Comparison of ENCODE assay signal across 9 cellular contexts in genomic region chr10:121926157-121926556, GRCh38. TPM values are rescaled to one million over a fixed set of nuclear protein-coding genes. Genes with fewer than 3 reads are reported as not detected.
A peak's percentile ranks its signal among the peaks of the same experiment; 100 is the strongest.
DNase-seq lines count a peak whose midpoint lies in the region; ATAC-seq and TF ChIP-seq lines count a peak whose summit lies in the region.
"Had no signal": no experiment of that assay in that cellular context is flagged by ENCODE, and none has a peak within 500 bp of the region (broad histone marks: within the 10 kb centered on the region; RNA-seq: fewer than 3 reads in every experiment).

No MANE protein-coding gene starts in this region.

- no peak overlapping the region for H3K23ac ChIP-seq in trophoblast cell (ENCODE audit: low read length)

- H2AFZ ChIP-seq in GM23248: peak overlapping the region; percentile 95
- peak overlapping the region; percentile 82; the same call in 1 of the 2 replicates for H2AFZ ChIP-seq in OCI-LY7 (ENCODE audit: low read length)
- no peak overlapping the region for H2AFZ ChIP-seq in trophoblast cell (ENCODE audit: insufficient read depth, low read length, poor library complexity)

- H3K79me2 ChIP-seq in GM23248 (ENCODE audit: insufficient read depth) (peaks cover 61% of the 10 kb centered on the region), OCI-LY7 (ENCODE audit: insufficient read depth, low read depth, low read length) (peaks cover 60% of the 10 kb centered on the region), trophoblast cell (ENCODE audit: control insufficient read depth, insufficient read depth, low read length, poor library complexity) (peaks cover 9% of the 10 kb centered on the region)

- no peak overlapping the region for H2BK12ac ChIP-seq in trophoblast cell (ENCODE audit: low read length)

- peaks cover 12% of the 10 kb centered on the region for H3K79me1 ChIP-seq in trophoblast cell (ENCODE audit: low read length)

- peaks cover 21% of the 10 kb centered on the region for H3K4me1 Mint-ChIP-seq in activated naive CD4-positive, alpha-beta T cell treated with anti-CD3 and anti-CD28 coated beads for 36 hours (ENCODE audit: low read depth)

- DNase-seq in GM23248: peak; percentile 20
- DNase-seq in OCI-LY7 (ENCODE audit: low spot score): no peak
- DNase-seq in epithelial cell of proximal tubule (ENCODE audit: low read depth): no peak
- DNase-seq in trophoblast cell: no peak
- no peak for DNase-seq in GM10266 (ENCODE audit: extremely low spot score)
- no peak for DNase-seq in activated naive CD4-positive, alpha-beta T cell treated with anti-CD3 and anti-CD28 coated beads for 36 hours
- no peak for DNase-seq in NCI-H146 (lab: John Stamatoyannopoulos, UW)
- DNase-seq: H7 had no signal

- H3F3A ChIP-seq in GM23248 (ENCODE audit: insufficient read depth): peaks cover 11% of the 10 kb centered on the region

- ATAC-seq in HG02884 (IDR thresholded peaks at IDR 0.05; ENCODE audit: unreplicated experiment): no peak

- no peak overlapping the region for H3K18ac ChIP-seq in trophoblast cell (ENCODE audit: low read length)

- H2AK5ac ChIP-seq in trophoblast cell (ENCODE audit: low read length): no peak overlapping the region

- H4K91ac ChIP-seq in trophoblast cell (ENCODE audit: low read depth, low read length): no peak overlapping the region

- intact Hi-C loops in OCI-LY7 (cut with micrococcal nuclease; ENCODE audit: unreplicated experiment): loop anchor here (10.0 kb wide), 1 partner anchor 1071 kb away; the partner anchor contains the start of gene WDR11
- intact Hi-C loops in activated naive CD4-positive, alpha-beta T cell treated with anti-CD3 and anti-CD28 coated beads for 36 hours (cut with micrococcal nuclease): loop anchor here (5.0 to 10.0 kb wide), 3 partner anchors 171 to 1081 kb away; partner anchors contain the start of genes ACADSB, C10orf88 and IKZF5

- H3K4me3 Mint-ChIP-seq in activated naive CD4-positive, alpha-beta T cell treated with anti-CD3 and anti-CD28 coated beads for 36 hours: no peak overlapping the region

- no peak overlapping the region for H2BK120ac ChIP-seq in trophoblast cell (ENCODE audit: insufficient read depth, low read length, poor library complexity)

- TF ChIP-seq CTCF in OCI-LY7 (conservative IDR thresholded peaks at IDR 0.05; ENCODE audit: low read length): no peak
- TF ChIP-seq CTCF in epithelial cell of proximal tubule (conservative IDR thresholded peaks at IDR 0.05; ENCODE audit: low read depth, low read length): no peak
- no peak for TF ChIP-seq CTCF in GM10266 (IDR thresholded peaks at IDR 0.05; ENCODE audit: control insufficient read depth, insufficient read depth, low read depth, missing control alignments)

- H3K36me3 ChIP-seq in GM23248 (ENCODE audit: low read depth) (no peaks in the 10 kb centered on the region), OCI-LY7 (ENCODE audit: insufficient read depth, low read length) (peaks cover 32% of the 10 kb centered on the region), trophoblast cell (ENCODE audit: control insufficient read depth in 1 of 2, insufficient read depth in 2 of 2, low read length in 2 of 2) (peaks cover 0 to 2% of the 10 kb centered on the region in 2 experiments)

- 48 to 50% methylated on average over 4 of the region's 4 CpGs for WGBS in GM23248 (ENCODE audit: low coverage in 1 of 2, low lambda C conversion rate in 2 of 2, missing lambda C conversion rate in 2 of 2), 2 experiments
- no CpG with 5 or more reads among the region's 4 CpGs for WGBS in trophoblast cell (ENCODE audit: extremely low coverage, insufficient coverage, insufficient read length)

- no peaks in the 10 kb centered on the region for H3K27me3 Mint-ChIP-seq in activated naive CD4-positive, alpha-beta T cell treated with anti-CD3 and anti-CD28 coated beads for 36 hours (ENCODE audit: low read depth)

- POLR2A ChIA-PET in OCI-LY7 (lab: Charles Lee): interaction anchor here (1.2 kb wide), 1 partner anchor 49 kb away, joined by 3 read pairs; no protein-coding TSS in a partner anchor

- no peak overlapping the region for H3K14ac ChIP-seq in trophoblast cell (ENCODE audit: low read length)

- H3K4me2 ChIP-seq in GM23248 (ENCODE audit: unreplicated experiment): peak overlapping the region; percentile 98
- peak overlapping the region; percentile 98 for H3K4me2 ChIP-seq in OCI-LY7 (ENCODE audit: low read length)
- no peak overlapping the region for H3K4me2 ChIP-seq in trophoblast cell (ENCODE audit: low read length)

- no peak overlapping the region for H4K12ac ChIP-seq in trophoblast cell (ENCODE audit: low read depth, low read length)

- peak overlapping the region; percentile 37 for H3K4ac ChIP-seq in trophoblast cell (ENCODE audit: low read depth, low read length)

- CTCF ChIA-PET in OCI-LY7 (lab: Charles Lee; ENCODE audit: unreplicated experiment): no interaction called here
- CTCF ChIA-PET in activated naive CD4-positive, alpha-beta T cell treated with anti-CD3 and anti-CD28 coated beads for 36 hours (lab: Charles Lee): interaction anchor here (0.6 kb wide), 1 partner anchor 15 kb away, joined by 5 read pairs; no protein-coding TSS in a partner anchor

- no peaks in the 10 kb centered on the region for H4K20me1 ChIP-seq in GM23248 (ENCODE audit: insufficient read depth)
- H4K20me1 ChIP-seq in OCI-LY7 (ENCODE audit: insufficient read depth, low read length): no peaks in the 10 kb centered on the region

- no peak overlapping the region for H4K8ac ChIP-seq in trophoblast cell (ENCODE audit: low read depth, low read length)

- H3K9me3 ChIP-seq in GM23248 (ENCODE audit: low read depth) (no peaks in the 10 kb centered on the region), OCI-LY7 (ENCODE audit: low read length) (no peaks in the 10 kb centered on the region), trophoblast cell (ENCODE audit: insufficient read depth, low read depth, low read length) (no peaks in the 10 kb centered on the region)

- H3K27ac ChIP-seq in GM23248 (peak overlapping the region; percentile 91), OCI-LY7 (ENCODE audit: low read depth, low read length, poor library complexity, severe bottlenecking) (peak overlapping the region; percentile 67), trophoblast cell (ENCODE audit: low read depth, low read length) (no peak overlapping the region)

- no peaks in the 10 kb centered on the region for H3K9me3 Mint-ChIP-seq in activated naive CD4-positive, alpha-beta T cell treated with anti-CD3 and anti-CD28 coated beads for 36 hours

- peaks cover 9% of the 10 kb centered on the region for H3K4me1 ChIP-seq in GM23248 (ENCODE audit: insufficient read depth)
- peaks cover 46% of the 10 kb centered on the region for H3K4me1 ChIP-seq in OCI-LY7 (ENCODE audit: insufficient read depth, low read length, poor library complexity, severe bottlenecking)
- H3K4me1 ChIP-seq in trophoblast cell (ENCODE audit: control insufficient read depth in 1 of 2, insufficient read depth in 2 of 2, low read length in 2 of 2): peaks cover 0 to 2% of the 10 kb centered on the region in 2 experiments

- H3K36me3 Mint-ChIP-seq in activated naive CD4-positive, alpha-beta T cell treated with anti-CD3 and anti-CD28 coated beads for 36 hours (ENCODE audit: low read depth): peaks cover 21% of the 10 kb centered on the region

- no peak overlapping the region for H3K27ac Mint-ChIP-seq in activated naive CD4-positive, alpha-beta T cell treated with anti-CD3 and anti-CD28 coated beads for 36 hours

- in situ Hi-C loops in GM23248 (cut with MboI): no loop called here

- H3K9me2 ChIP-seq in GM23248 (ENCODE audit: insufficient read depth): no peaks in the 10 kb centered on the region
- H3K9me2 ChIP-seq in OCI-LY7 (ENCODE audit: insufficient read depth, low read length): no peaks in the 10 kb centered on the region

- H3K27me3 ChIP-seq in GM23248 (replicated peaks; ENCODE audit: insufficient read depth): no peaks in the 10 kb centered on the region
- H3K27me3 ChIP-seq in trophoblast cell (ENCODE audit: insufficient read depth, low read length): no peaks in the 10 kb centered on the region

- BruUV-seq in OCI-LY7 (replicated peaks; lab: Mats Ljungman, UMichigan): TSS peak; percentile 67

- H3K4me3 ChIP-seq in GM23248: peak overlapping the region; percentile 91
- peak overlapping the region; percentile 96 for H3K4me3 ChIP-seq in OCI-LY7 (ENCODE audit: low read depth, low read length, poor library complexity, severe bottlenecking)
- peak overlapping the region; percentile 99 for H3K4me3 ChIP-seq in epithelial cell of proximal tubule (ENCODE audit: low read depth, low read length)
- no peak overlapping the region for H3K4me3 ChIP-seq in trophoblast cell (ENCODE audit: low read depth, low read length)

- H2BK5ac ChIP-seq in trophoblast cell (ENCODE audit: low read depth, low read length, poor library complexity): no peak overlapping the region

- H3K9ac ChIP-seq in GM23248: peak overlapping the region; percentile 96
- no peak overlapping the region for H3K9ac ChIP-seq in trophoblast cell (ENCODE audit: low read length)

RNA-seq across cellular contexts. Expression of gene ATE1, which starts 1.7 kb away (rescaled TPM):
- total RNA-seq in GM23248 (2014; rRNA removed; shearing (Covaris generic)): 14.2 and 19.1 TPM in 2 replicates
- polyA plus RNA-seq in GM23248 (2016; fragmentation: Nextera tagmentation; extraction: Ambion mirVana): 14.1 and 14.8 TPM in 2 replicates
- 14.8 and 17.8 TPM in 2 replicates for total RNA-seq in OCI-LY7 (2014; rRNA removed; shearing (Covaris generic))
- total RNA-seq in OCI-LY7 (2022) (44.7 and 45.2 TPM in 2 replicates), epithelial cell of proximal tubule (15.2 and 22.7 TPM in 2 replicates)
- polyA plus RNA-seq in trophoblast cell (2013): 5.8 and 6.3 TPM in 2 replicates
- total RNA-seq in activated naive CD4-positive, alpha-beta T cell treated with anti-CD3 and anti-CD28 coated beads for 36 hours: 10 to 100 TPM; 13.6 to 17.5 TPM

RNA-seq across cellular contexts. Expression of gene NSMCE4A, which starts 48.9 kb away (rescaled TPM):
- 29.2 and 37.9 TPM in 2 replicates for total RNA-seq in GM23248 (2014; rRNA removed; shearing (Covaris generic))
- polyA plus RNA-seq in GM23248 (2016; fragmentation: Nextera tagmentation; extraction: Ambion mirVana): 25.6 and 26.3 TPM in 2 replicates
- total RNA-seq in OCI-LY7 (2014; rRNA removed; shearing (Covaris generic)): 95.6 and 105 TPM in 2 replicates
- total RNA-seq in OCI-LY7 (2022) (69.5 and 77.7 TPM in 2 replicates), epithelial cell of proximal tubule (62.4 and 72.9 TPM in 2 replicates)
- 33.3 and 34.1 TPM in 2 replicates for polyA plus RNA-seq in trophoblast cell (2013)
- 10 to 100 TPM; 47.5 to 48.8 TPM for total RNA-seq in activated naive CD4-positive, alpha-beta T cell treated with anti-CD3 and anti-CD28 coated beads for 36 hours
